In the genomic region with DNA sequence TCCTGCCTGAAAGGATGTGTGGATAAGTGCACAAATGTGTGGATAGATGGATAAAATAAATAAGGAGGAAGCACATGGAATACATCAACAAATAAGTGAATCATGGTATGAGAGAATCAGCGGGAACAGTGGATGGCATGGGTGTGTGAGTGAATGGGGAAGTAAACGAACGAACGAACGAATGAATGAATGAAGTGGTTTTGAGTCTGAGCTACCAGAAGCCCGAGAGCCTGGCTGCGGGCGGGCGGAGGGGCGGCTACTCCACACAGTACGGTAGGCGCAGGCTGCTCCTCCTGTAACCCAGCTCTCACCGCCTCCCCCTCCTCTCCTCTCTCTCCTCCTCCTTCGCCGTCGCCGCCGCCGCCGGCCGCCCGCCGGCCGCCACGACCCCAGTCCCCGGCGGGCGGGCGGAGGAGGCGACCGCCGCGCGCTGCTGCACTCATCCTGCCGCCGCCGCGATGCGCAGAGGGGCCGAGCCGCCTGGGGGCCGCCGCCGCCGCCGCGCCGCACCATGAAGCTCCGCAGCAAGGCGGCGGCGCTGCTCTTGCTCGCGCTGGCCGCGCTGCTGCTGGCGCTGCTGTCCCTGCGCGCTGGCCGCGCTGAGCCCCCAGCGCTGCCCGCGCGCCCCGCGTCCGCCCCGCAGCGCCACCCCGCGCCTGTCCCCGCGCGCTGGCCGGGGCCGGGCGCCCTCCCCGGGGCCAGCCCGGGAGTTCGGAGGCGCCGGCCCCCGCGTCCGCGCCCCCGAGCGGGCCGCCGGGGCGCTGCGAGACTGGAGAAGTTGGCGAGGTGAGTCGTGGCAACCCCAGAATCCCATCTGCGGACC, we compare ENCODE assay signal across 8 cellular contexts. TPM values are rescaled to one million over a fixed set of nuclear protein-coding genes. Genes with fewer than 3 reads are reported as not detected.
DNase-seq lines count a peak whose midpoint lies in the region; ATAC-seq and TF ChIP-seq lines count a peak whose summit lies in the region.

A gene with protein sequence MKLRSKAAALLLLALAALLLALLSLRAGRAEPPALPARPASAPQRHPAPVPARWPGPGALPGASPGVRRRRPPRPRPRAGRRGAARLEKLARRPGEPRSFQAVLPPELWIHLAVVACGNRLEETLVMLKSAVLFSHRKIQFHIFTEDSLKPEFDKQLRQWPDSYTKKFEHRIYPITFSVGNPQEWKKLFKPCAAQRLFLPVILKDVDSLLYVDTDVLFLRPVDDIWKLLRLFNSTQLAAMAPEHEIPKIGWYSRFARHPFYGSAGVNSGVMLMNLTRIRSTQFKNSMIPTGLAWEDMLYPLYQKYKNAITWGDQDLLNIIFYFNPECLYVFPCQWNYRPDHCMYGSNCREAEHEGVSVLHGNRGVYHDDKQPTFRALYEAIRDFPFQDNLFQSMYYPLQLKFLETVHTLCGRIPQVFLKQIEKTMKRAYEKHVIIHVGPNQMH (plus strand): TSS at position 324 of the 823 bp plus-strand sequence. CDS start 188 bp downstream, at position 512.

- no peak within 1 kb of the TSS for H3K9ac ChIP-seq in MM.1S (ENCODE audit: low read length)

- intact Hi-C loops in CD14-positive monocyte (cut with micrococcal nuclease): no loop called here

- H3K9me3 ChIP-seq in MM.1S (replicated peaks; ENCODE audit: insufficient read depth, low read length): no peaks in the 10 kb centered on the region

- TF ChIP-seq CTCF in CD14-positive monocyte (IDR thresholded peaks at IDR 0.05): no peak
- no peak for TF ChIP-seq CTCF in MM.1S (IDR thresholded peaks at IDR 0.05; ENCODE audit: low read length)
- no peak for TF ChIP-seq CTCF in chondrocyte (IDR thresholded peaks at IDR 0.05)
- TF ChIP-seq CTCF in kidney epithelial cell (IDR thresholded peaks at IDR 0.05; ENCODE audit: insufficient read depth, low read length, poor library complexity, severe bottlenecking): no peak

- H3K27me3 Mint-ChIP-seq in CD14-positive monocyte (ENCODE audit: low read depth in 3 of 3): peaks cover 37 to 49% (median 39%) of the 10 kb centered on the region in 3 donors
- H3K27me3 Mint-ChIP-seq in T-helper 1 cell treated with Interleukin-12 subunit alpha and Interleukin-12 subunit beta and Interleukin-4 antibody, amounts not matched to agents 30 μg/mL and 1 μg/mL, for 36 hours (ENCODE audit: low read depth): peaks cover 76% of the 10 kb centered on the region
- no peaks in the 10 kb centered on the region for H3K27me3 Mint-ChIP-seq in chondrocyte (ENCODE audit: low read depth)

- DNase-seq in CD14-positive monocyte (ENCODE audit: low spot score) (no peak), MM.1S (peak; percentile 32), chondrocyte (ENCODE audit: low spot score) (no peak), kidney epithelial cell (ENCODE audit: low read depth) (no peak), cerebellar nuclear complex (lab: John Stamatoyannopoulos, UW) (no peak)
- DNase-seq in stimulated activated CD4-positive, alpha-beta T cell treated with anti-CD3 and anti-CD28 coated beads, Interleukin-12 subunit alpha, Interleukin-12 subunit beta, amount 100 ng/mL, for 4 hours: peak; percentile 23

- H3K4me3 ChIP-seq in MM.1S (ENCODE audit: low read length) (peak within 1 kb of the TSS; percentile 32; the same call in 1 of the 2 replicates), kidney epithelial cell (ENCODE audit: low read depth, low read length) (peak within 1 kb of the TSS; percentile 56)

- H3K36me3 ChIP-seq in MM.1S (replicated peaks; ENCODE audit: insufficient read depth, low read length) (no peaks in the 10 kb centered on the region), kidney epithelial cell (ENCODE audit: control insufficient read depth, insufficient read depth, low read length) (no peaks in the 10 kb centered on the region)

- peak within 1 kb of the TSS in 4 of 7 donors; percentile 42 to 63 (median 54) for H3K27ac Mint-ChIP-seq in CD14-positive monocyte
- no peak within 1 kb of the TSS for H3K27ac Mint-ChIP-seq in T-helper 1 cell treated with Interleukin-12 subunit alpha and Interleukin-12 subunit beta and Interleukin-4 antibody, amounts not matched to agents 30 μg/mL and 1 μg/mL, for 36 hours
- H3K27ac Mint-ChIP-seq in chondrocyte (ENCODE audit: unreplicated experiment): peak within 1 kb of the TSS; percentile 96

- H4K20me1 ChIP-seq in MM.1S (ENCODE audit: insufficient read depth, low read length): no peaks in the 10 kb centered on the region

- peaks cover 31% of the 10 kb centered on the region for H3K4me1 Mint-ChIP-seq in CD14-positive monocyte
- H3K4me1 Mint-ChIP-seq in T-helper 1 cell treated with Interleukin-12 subunit alpha and Interleukin-12 subunit beta and Interleukin-4 antibody, amounts not matched to agents 30 μg/mL and 1 μg/mL, for 36 hours (ENCODE audit: low read depth): peaks cover 7% of the 10 kb centered on the region
- H3K4me1 Mint-ChIP-seq in chondrocyte (ENCODE audit: low read depth): peaks cover 54% of the 10 kb centered on the region

- no peak within 1 kb of the TSS for H2AFZ ChIP-seq in MM.1S (ENCODE audit: low read length)

- peak; percentile 81 for ATAC-seq in GM21367 (IDR thresholded peaks at IDR 0.05; ENCODE audit: unreplicated experiment)

- H3K4me3 Mint-ChIP-seq in CD14-positive monocyte: peak within 1 kb of the TSS; percentile 79 to 93
- H3K4me3 Mint-ChIP-seq in T-helper 1 cell treated with Interleukin-12 subunit alpha and Interleukin-12 subunit beta and Interleukin-4 antibody, amounts not matched to agents 30 μg/mL and 1 μg/mL, for 36 hours: peak within 1 kb of the TSS; percentile 75
- peak within 1 kb of the TSS; percentile 85 for H3K4me3 Mint-ChIP-seq in chondrocyte (ENCODE audit: unreplicated experiment)

- H3K36me3 Mint-ChIP-seq in CD14-positive monocyte (peaks cover 0 to 5% of the 10 kb centered on the region in 2 donors), chondrocyte (ENCODE audit: low read depth) (no peaks in the 10 kb centered on the region)
- no peaks in the 10 kb centered on the region for H3K36me3 Mint-ChIP-seq in T-helper 1 cell treated with Interleukin-12 subunit alpha and Interleukin-12 subunit beta and Interleukin-4 antibody, amounts not matched to agents 30 μg/mL and 1 μg/mL, for 36 hours (ENCODE audit: low read depth)

- H3K27ac ChIP-seq in MM.1S (ENCODE audit: low read length): no peak within 1 kb of the TSS

- no peaks in the 10 kb centered on the region for H3K79me2 ChIP-seq in MM.1S (ENCODE audit: low read length)

- H3K9me3 Mint-ChIP-seq in CD14-positive monocyte (peaks cover 0 to 15% (median 7%) of the 10 kb centered on the region in 7 donors), chondrocyte (ENCODE audit: low read depth) (peaks cover 4% of the 10 kb centered on the region)
- peaks cover 8% of the 10 kb centered on the region for H3K9me3 Mint-ChIP-seq in T-helper 1 cell treated with Interleukin-12 subunit alpha and Interleukin-12 subunit beta and Interleukin-4 antibody, amounts not matched to agents 30 μg/mL and 1 μg/mL, for 36 hours

- no peaks in the 10 kb centered on the region; the same call in 1 of the 2 replicates for H3F3A ChIP-seq in MM.1S (ENCODE audit: insufficient read depth, low read length)

- H3K27me3 ChIP-seq in MM.1S (replicated peaks; ENCODE audit: insufficient read depth, low read length): peaks cover 15% of the 10 kb centered on the region; the same call in 1 of the 2 replicates
- no peaks in the 10 kb centered on the region for H3K27me3 ChIP-seq in kidney epithelial cell (ENCODE audit: control insufficient read depth, insufficient read depth, low read length)

- peak within 1 kb of the TSS; percentile 63 for H3K4me2 ChIP-seq in MM.1S (ENCODE audit: low read depth, low read length)

- no peaks in the 10 kb centered on the region for H3K4me1 ChIP-seq in MM.1S (ENCODE audit: low read length)

- H3K9me2 ChIP-seq in MM.1S (replicated peaks; ENCODE audit: insufficient read depth, low read length): no peaks in the 10 kb centered on the region

RNA-seq across cellular contexts. Expression of the gene that starts here (rescaled TPM):
- under 1 TPM in 1 of 2 donors, not detected in 1; 0.04 TPM for polyA plus RNA-seq in CD14-positive monocyte
- 93.0 to 140 TPM (median 99.3 TPM) in 3 replicates for total RNA-seq in chondrocyte
- total RNA-seq in kidney epithelial cell: 7.4 and 9.3 TPM in 2 replicates

Comparison
In these comparisons a context has a peak if more than half of its experiments do, and no peak if none do; other contexts are left out.
1. DNase-seq: peak in MM.1S (single experiment) and stimulated activated CD4-positive, alpha-beta T cell treated with anti-CD3 and anti-CD28 coated beads, Interleukin-12 subunit alpha, Interleukin-12 subunit beta, amount 100 ng/mL, for 4 hours (single experiment); none in CD14-positive monocyte (single experiment), chondrocyte (single experiment), kidney epithelial cell (single experiment) and cerebellar nuclear complex (0 of 2).
2. Peak in every context shown above with its lines, with median percentiles within 50 percentile points of each other: H3K4me3 Mint-ChIP-seq.